In the genomic region with DNA sequence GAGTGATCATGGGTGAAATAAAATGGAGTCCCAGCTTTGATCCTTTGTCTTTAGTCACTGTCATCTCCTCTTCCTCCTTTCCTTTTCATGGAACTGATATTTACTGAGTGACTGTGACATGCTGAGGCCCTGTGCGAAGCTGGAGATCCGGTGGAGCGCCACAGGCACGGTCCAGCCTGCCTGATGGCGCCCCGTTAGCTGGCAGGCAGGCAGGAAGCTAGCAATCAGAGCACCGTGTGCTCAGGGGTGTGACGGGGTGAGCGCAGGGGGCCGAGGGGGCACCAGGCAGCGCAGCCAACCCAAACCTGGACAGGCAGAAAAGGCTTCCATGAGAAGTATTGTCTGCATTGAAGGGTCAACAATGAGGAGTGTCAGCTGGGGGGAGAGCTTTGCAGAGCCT, we compare ENCODE assay signal across 14 cellular contexts.
A peak's percentile ranks its signal among the peaks of the same experiment; 100 is the strongest.
DNase-seq lines count a peak whose midpoint lies in the region; ATAC-seq and TF ChIP-seq lines count a peak whose summit lies in the region.
"Had no signal": no experiment of that assay in that cellular context is flagged by ENCODE, and none has a peak within 500 bp of the region (broad histone marks: within the 10 kb centered on the region; RNA-seq: fewer than 3 reads in every experiment).

No MANE protein-coding gene starts in this region.

- peaks cover 15% of the 10 kb centered on the region for H3F3A ChIP-seq in neural progenitor cell (ENCODE audit: low read depth)

- ATAC-seq in right lobe of liver: peak; percentile 17 to 54 (median 22)
- ATAC-seq in GM18907 (IDR thresholded peaks at IDR 0.05; ENCODE audit: unreplicated experiment): no peak
- no peak for ATAC-seq in GM18502 (IDR thresholded peaks at IDR 0.05; ENCODE audit: poor library complexity, unreplicated experiment)
- ATAC-seq: HCT116 had no signal

- peak overlapping the region; percentile 41 for H3K27ac ChIP-seq in endodermal cell (ENCODE audit: low read depth, low read length)
- H3K27ac ChIP-seq in right lobe of liver: no peak overlapping the region
- no peak overlapping the region for H3K27ac ChIP-seq in neural progenitor cell
- H3K27ac ChIP-seq: C4-2B, KMS-11 had no signal

- peaks cover 10% of the 10 kb centered on the region for H3K9me3 Mint-ChIP-seq in endodermal cell
- peaks cover 7% of the 10 kb centered on the region for H3K9me3 Mint-ChIP-seq in neural progenitor cell
- H3K9me3 Mint-ChIP-seq: CD4-positive, alpha-beta T cell had no signal

- H3K9me3 ChIP-seq in endodermal cell (ENCODE audit: control insufficient read depth, low read length) (peaks cover 4% of the 10 kb centered on the region), right lobe of liver (no peaks in the 10 kb centered on the region), neural progenitor cell (ENCODE audit: low read depth) (no peaks in the 10 kb centered on the region), BE2C (no peaks in the 10 kb centered on the region; the same call in 1 of the 2 replicates)
- H3K9me3 ChIP-seq: Caco-2 had no signal

- no peaks in the 10 kb centered on the region for H3K27me3 ChIP-seq in H7 (ENCODE audit: control insufficient read depth, insufficient read depth, low read length)
- no peaks in the 10 kb centered on the region for H3K27me3 ChIP-seq in endodermal cell (ENCODE audit: control insufficient read depth, insufficient read depth, low read length, poor library complexity, severe bottlenecking)
- no peaks in the 10 kb centered on the region for H3K27me3 ChIP-seq in right lobe of liver
- H3K27me3 ChIP-seq in neural progenitor cell: no peaks in the 10 kb centered on the region
- H3K27me3 ChIP-seq in BE2C: no peaks in the 10 kb centered on the region

- H3K36me3 Mint-ChIP-seq in endodermal cell (ENCODE audit: low read depth) (no peaks in the 10 kb centered on the region), neural progenitor cell (no peaks in the 10 kb centered on the region)

- peaks cover 1% of the 10 kb centered on the region for H3K27me3 Mint-ChIP-seq in endodermal cell (ENCODE audit: insufficient read depth)
- H3K27me3 Mint-ChIP-seq in neural progenitor cell (ENCODE audit: insufficient read depth, low read depth): peaks cover 2% of the 10 kb centered on the region

- H3K4me1 ChIP-seq in endodermal cell (ENCODE audit: control insufficient read depth, insufficient read depth, low read length) (no peaks in the 10 kb centered on the region), right lobe of liver (no peaks in the 10 kb centered on the region), neural progenitor cell (peaks cover 16% of the 10 kb centered on the region), BE2C (no peaks in the 10 kb centered on the region)
- H3K4me1 ChIP-seq: Caco-2 had no signal

- H3K36me3 ChIP-seq in H7 (replicated peaks; ENCODE audit: control insufficient read depth, insufficient read depth, low read length) (no peaks in the 10 kb centered on the region), endodermal cell (ENCODE audit: control insufficient read depth, insufficient read depth, low read length) (no peaks in the 10 kb centered on the region), right lobe of liver (no peaks in the 10 kb centered on the region), neural progenitor cell (no peaks in the 10 kb centered on the region), BE2C (no peaks in the 10 kb centered on the region)

- TF ChIP-seq CTCF in endodermal cell (conservative IDR thresholded peaks at IDR 0.05) (no peak), right lobe of liver (IDR thresholded peaks at IDR 0.05) (no peak), neural progenitor cell (IDR thresholded peaks at IDR 0.05) (no peak), BE2C (IDR thresholded peaks at IDR 0.05; ENCODE audit: low read depth, low read length) (no peak)

- 93 to 100% methylated on average over 1 to 11 of the region's 11 CpGs for WGBS in endodermal cell (ENCODE audit: insufficient coverage in 1 of 2, insufficient read length in 1 of 2), 2 experiments
- WGBS in right lobe of liver (ENCODE audit: insufficient coverage, low coverage, low lambda C conversion rate, missing lambda C conversion rate): 100% methylated on average over 1 of the region's 11 CpGs

- H3K4me3 Mint-ChIP-seq in endodermal cell (no peak overlapping the region), neural progenitor cell (no peak overlapping the region)
- H3K4me3 Mint-ChIP-seq: CD4-positive, alpha-beta T cell had no signal

- no peak for TF ChIP-seq POLR2A in right lobe of liver (IDR thresholded peaks at IDR 0.05)

- no peaks in the 10 kb centered on the region for H3K79me2 ChIP-seq in neural progenitor cell (ENCODE audit: low read depth)

- H3K4me3 ChIP-seq in H7 (ENCODE audit: insufficient read depth, low read depth, low read length): no peak overlapping the region
- H3K4me3 ChIP-seq in endodermal cell (ENCODE audit: low read length): no peak overlapping the region
- H3K4me3 ChIP-seq in right lobe of liver: no peak overlapping the region
- H3K4me3 ChIP-seq in neural progenitor cell: no peak overlapping the region
- H3K4me3 ChIP-seq in BE2C (ENCODE audit: low read depth, low read length): no peak overlapping the region

- H3K9ac ChIP-seq in endodermal cell (ENCODE audit: extremely low read depth, low read length, poor library complexity, severe bottlenecking) (no peak overlapping the region), neural progenitor cell (no peak overlapping the region)
- H3K9ac ChIP-seq: KMS-11 had no signal

- peaks cover 9% of the 10 kb centered on the region for H3K4me1 Mint-ChIP-seq in endodermal cell
- H3K4me1 Mint-ChIP-seq in neural progenitor cell: peaks cover 48% of the 10 kb centered on the region

- DNase-seq in H7 (peak; percentile 39), endodermal cell (no peak), right lobe of liver (no peak), neural progenitor cell (ENCODE audit: low spot score) (no peak), AG08395 (ENCODE audit: low spot score) (no peak), BE2C (no peak)
- DNase-seq: Caco-2; CD4-positive, alpha-beta T cell; GDM1 had no signal

- H3K4me2 ChIP-seq in neural progenitor cell: no peak overlapping the region
- H3K4me2 ChIP-seq: KMS-11 had no signal

- H3K27ac Mint-ChIP-seq in endodermal cell: no peak overlapping the region
- H3K27ac Mint-ChIP-seq in neural progenitor cell: peak overlapping the region; percentile 93
- H3K27ac Mint-ChIP-seq: CD4-positive, alpha-beta T cell had no signal

- intact Hi-C loops in right lobe of liver (cut with DNase I): no loop called here

- H4K20me1 ChIP-seq in neural progenitor cell (ENCODE audit: low read depth): no peaks in the 10 kb centered on the region

- H2AFZ ChIP-seq in neural progenitor cell (replicated peaks): peak overlapping the region; percentile 28

Comparison
In these comparisons a context has a peak if more than half of its experiments do, and no peak if none do; other contexts are left out.
1. ATAC-seq: peak in right lobe of liver (4 of 4); none in GM18907 (single experiment) and GM18502 (single experiment).